28 cellular contexts compared by ENCODE assay signal in genomic region chr7:17700138-17700537, GRCh38.
"Had no signal": no experiment of that assay in that cellular context is flagged by ENCODE, and none has a peak within 500 bp of the region (broad histone marks: within the 10 kb centered on the region; RNA-seq: fewer than 3 reads in every experiment).

No MANE protein-coding gene starts in this region.

- H3K27me3 ChIP-seq: colonic mucosa, esophagus muscularis mucosa, esophagus squamous epithelium, foreskin keratinocyte, gastrocnemius medialis, gastroesophageal sphincter, heart left ventricle, heart right ventricle had no signal

- H3K36me3 ChIP-seq: colonic mucosa, esophagus muscularis mucosa, esophagus squamous epithelium, gastrocnemius medialis, gastroesophageal sphincter, heart left ventricle, heart right ventricle had no signal

- H3K9me3 ChIP-seq: colonic mucosa had no signal

- H3K27ac ChIP-seq: colonic mucosa, coronary artery, dorsolateral prefrontal cortex, epithelial cell of prostate, esophagus muscularis mucosa, esophagus squamous epithelium, gastrocnemius medialis, gastroesophageal sphincter, heart left ventricle, heart right ventricle had no signal

- DNase-seq: colonic mucosa; cortex of kidney; dermis blood vessel endothelial cell; dorsolateral prefrontal cortex; effector CD4-positive, alpha-beta T cell; effector CD8-positive, alpha-beta T cell; effector memory CD4-positive, alpha-beta T cell; effector memory CD8-positive, alpha-beta T cell; endodermal cell; erythroblast; esophagus squamous epithelium; foreskin fibroblast; foreskin keratinocyte; foreskin melanocyte; gastrocnemius medialis; glutamatergic neuron; head of caudate nucleus; heart left ventricle; heart right ventricle had no signal

- FAIRE-seq: colon, endometrium, endothelial cell of umbilical vein, frontal cortex had no signal

- ATAC-seq: effector memory CD8-positive, alpha-beta T cell; esophagus mucosa; foreskin keratinocyte; gastrocnemius medialis; gastroesophageal sphincter; heart left ventricle; heart right ventricle had no signal

- H3K4me3 ChIP-seq: colonic mucosa, coronary artery, dorsolateral prefrontal cortex, esophagus muscularis mucosa, esophagus squamous epithelium, gastrocnemius medialis, gastroesophageal sphincter, heart left ventricle, heart right ventricle had no signal

- H3K4me1 ChIP-seq: colonic mucosa, gastrocnemius medialis, heart right ventricle had no signal
